ENCODE assay signal across 11 cellular contexts in the genomic region with DNA sequence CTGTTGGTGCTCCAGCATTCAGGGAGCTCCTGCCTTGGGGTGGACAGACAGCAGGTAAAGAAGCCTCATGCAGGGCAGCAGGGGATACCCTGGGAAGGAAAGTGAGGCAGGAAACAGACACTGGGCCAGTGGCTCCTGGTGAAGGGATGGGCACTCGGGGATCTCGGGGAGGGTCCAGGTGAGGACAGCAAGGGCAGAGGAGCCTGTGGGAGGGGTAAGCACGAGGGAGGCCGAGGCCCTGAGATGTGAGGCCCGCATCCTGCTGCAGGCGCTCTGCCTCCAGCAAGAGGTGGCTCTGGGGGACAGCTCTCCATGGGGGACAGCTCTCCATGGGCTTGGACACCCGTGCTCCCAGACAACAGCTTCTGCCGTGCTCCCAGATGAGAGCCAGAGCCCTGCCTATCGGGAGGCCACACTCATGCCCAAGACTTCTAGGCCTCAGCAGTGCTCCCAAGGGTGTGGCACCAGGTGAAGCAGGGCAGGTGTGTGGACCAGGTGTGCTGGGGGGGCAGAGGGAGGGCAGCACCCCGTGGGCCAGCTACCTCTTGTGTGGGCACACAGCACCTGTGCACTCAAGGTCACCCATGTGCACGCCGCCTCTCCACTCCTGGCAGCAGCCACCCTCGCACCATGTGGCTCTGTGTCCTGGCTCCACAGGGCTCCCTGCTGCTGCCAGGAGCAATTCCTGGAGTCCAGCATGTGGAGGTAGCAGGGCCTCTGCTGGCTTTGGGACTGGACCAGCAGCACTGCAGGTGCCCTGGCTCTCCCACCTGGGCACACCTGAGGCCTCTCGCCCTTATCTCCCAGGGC.
A peak's percentile ranks its signal among the peaks of the same experiment; 100 is the strongest.
DNase-seq lines count a peak whose midpoint lies in the region; ATAC-seq and TF ChIP-seq lines count a peak whose summit lies in the region.
"Had no signal": no experiment of that assay in that cellular context is flagged by ENCODE, and none has a peak within 500 bp of the region (broad histone marks: within the 10 kb centered on the region; RNA-seq: fewer than 3 reads in every experiment).

No MANE protein-coding gene starts in this region.

- H3K9me3 Mint-ChIP-seq in CD4-positive, alpha-beta T cell, result no peaks in the 10 kb centered on the region
- peaks cover 14% of the 10 kb centered on the region for H3K9me3 Mint-ChIP-seq in HFFc6
- H3K9me3 Mint-ChIP-seq in activated T-helper 2 cell treated with anti-CD3 and anti-CD28 coated beads, Interferon-gamma antibody, Interleukin-2, Interleukin-4, amounts not matched to agents 10 μg/mL and 5 μg/mL and 100 μg/mL, durations not matched to agents 14 hours and 24 hours and 36 hours, result peaks cover 4% of the 10 kb centered on the region

- no peak overlapping the region for H2BK5ac ChIP-seq in mesendoderm (ENCODE audit: low read length)

- no peak overlapping the region for H3K27ac ChIP-seq in CD4-positive, alpha-beta T cell (ENCODE audit: low read depth, low read length)
- peak overlapping the region; percentile 98 for H3K27ac ChIP-seq in neutrophil
- H3K27ac ChIP-seq in brain microvascular endothelial cell, result no peak overlapping the region
- no peak overlapping the region for H3K27ac ChIP-seq in mesendoderm (ENCODE audit: low read depth, low read length)
- no peak overlapping the region for H3K27ac ChIP-seq in uterus
- H3K27ac ChIP-seq: cardiac muscle cell, SJCRH30 had no signal

- H3K56ac ChIP-seq in mesendoderm (ENCODE audit: low read length), result no peak overlapping the region

- no peak for ATAC-seq in CD4-positive, alpha-beta T cell (ENCODE audit: poor library complexity)

- H3K9me3 ChIP-seq in CD4-positive, alpha-beta T cell (ENCODE audit: control insufficient read depth, low read length), result no peaks in the 10 kb centered on the region
- H3K9me3 ChIP-seq in neutrophil (no peaks in the 10 kb centered on the region), uterus (no peaks in the 10 kb centered on the region)
- H3K9me3 ChIP-seq: SJCRH30 had no signal

- no peak overlapping the region for H4K8ac ChIP-seq in mesendoderm (ENCODE audit: low read depth, low read length)

- no peak overlapping the region for H3K23ac ChIP-seq in mesendoderm (ENCODE audit: low read length)

- H3K36me3 ChIP-seq in neutrophil (no peaks in the 10 kb centered on the region), brain microvascular endothelial cell (replicated peaks) (no peaks in the 10 kb centered on the region), mesendoderm (ENCODE audit: control insufficient read depth, insufficient read depth, low read length) (no peaks in the 10 kb centered on the region), uterus (no peaks in the 10 kb centered on the region)
- H3K36me3 ChIP-seq: cardiac muscle cell, SJCRH30 had no signal

- H3K27me3 Mint-ChIP-seq in CD4-positive, alpha-beta T cell, result no peaks in the 10 kb centered on the region
- peaks cover 4% of the 10 kb centered on the region for H3K27me3 Mint-ChIP-seq in HFFc6 (ENCODE audit: insufficient read depth)
- no peaks in the 10 kb centered on the region for H3K27me3 Mint-ChIP-seq in activated T-helper 2 cell treated with anti-CD3 and anti-CD28 coated beads, Interferon-gamma antibody, Interleukin-2, Interleukin-4, amounts not matched to agents 10 μg/mL and 5 μg/mL and 100 μg/mL, durations not matched to agents 14 hours and 24 hours and 36 hours (ENCODE audit: low read depth)

- no peak for TF ChIP-seq CTCF in CD4-positive, alpha-beta T cell (IDR thresholded peaks at IDR 0.05)
- no peak for TF ChIP-seq CTCF in HFFc6 (IDR thresholded peaks at IDR 0.05)
- TF ChIP-seq CTCF in neutrophil (IDR thresholded peaks at IDR 0.05), result no peak
- no peak for TF ChIP-seq CTCF in brain microvascular endothelial cell (IDR thresholded peaks at IDR 0.05; ENCODE audit: low read depth, low read length, missing control alignments)
- no peak for TF ChIP-seq CTCF in uterus (IDR thresholded peaks at IDR 0.05)

- no peak overlapping the region for H3K27ac Mint-ChIP-seq in CD4-positive, alpha-beta T cell
- H3K27ac Mint-ChIP-seq in HFFc6, result 0 out of 2 replicates have a peak overlapping the region, but pooled peaks have one; percentile 98
- peak overlapping the region; percentile 99 for H3K27ac Mint-ChIP-seq in activated T-helper 2 cell treated with anti-CD3 and anti-CD28 coated beads, Interferon-gamma antibody, Interleukin-2, Interleukin-4, amounts not matched to agents 10 μg/mL and 5 μg/mL and 100 μg/mL, durations not matched to agents 14 hours and 24 hours and 36 hours

- peaks cover 22% of the 10 kb centered on the region for H3K4me1 Mint-ChIP-seq in CD4-positive, alpha-beta T cell (ENCODE audit: low read depth)
- peaks cover 40% of the 10 kb centered on the region for H3K4me1 Mint-ChIP-seq in HFFc6 (ENCODE audit: low read depth)
- H3K4me1 Mint-ChIP-seq in activated T-helper 2 cell treated with anti-CD3 and anti-CD28 coated beads, Interferon-gamma antibody, Interleukin-2, Interleukin-4, amounts not matched to agents 10 μg/mL and 5 μg/mL and 100 μg/mL, durations not matched to agents 14 hours and 24 hours and 36 hours (ENCODE audit: low read depth), result peaks cover 43% of the 10 kb centered on the region

- H2AK5ac ChIP-seq in mesendoderm (ENCODE audit: low read length), result no peak overlapping the region

- H3K4me3 Mint-ChIP-seq in CD4-positive, alpha-beta T cell, result peak overlapping the region; percentile 26
- no peak overlapping the region for H3K4me3 Mint-ChIP-seq in HFFc6
- no peak overlapping the region for H3K4me3 Mint-ChIP-seq in activated T-helper 2 cell treated with anti-CD3 and anti-CD28 coated beads, Interferon-gamma antibody, Interleukin-2, Interleukin-4, amounts not matched to agents 10 μg/mL and 5 μg/mL and 100 μg/mL, durations not matched to agents 14 hours and 24 hours and 36 hours (ENCODE audit: low read depth)

- no peaks in the 10 kb centered on the region for H3K36me3 Mint-ChIP-seq in CD4-positive, alpha-beta T cell (ENCODE audit: low read depth)
- peaks cover 9% of the 10 kb centered on the region for H3K36me3 Mint-ChIP-seq in HFFc6 (ENCODE audit: low read depth)
- peaks cover 11% of the 10 kb centered on the region for H3K36me3 Mint-ChIP-seq in activated T-helper 2 cell treated with anti-CD3 and anti-CD28 coated beads, Interferon-gamma antibody, Interleukin-2, Interleukin-4, amounts not matched to agents 10 μg/mL and 5 μg/mL and 100 μg/mL, durations not matched to agents 14 hours and 24 hours and 36 hours (ENCODE audit: low read depth)

- H3K27me3 ChIP-seq in CD4-positive, alpha-beta T cell (ENCODE audit: control insufficient read depth, insufficient read depth, low read length), result no peaks in the 10 kb centered on the region
- no peaks in the 10 kb centered on the region for H3K27me3 ChIP-seq in neutrophil
- no peaks in the 10 kb centered on the region for H3K27me3 ChIP-seq in brain microvascular endothelial cell (replicated peaks)
- H3K27me3 ChIP-seq in mesendoderm (ENCODE audit: insufficient read depth, low read length, poor library complexity), result no peaks in the 10 kb centered on the region
- H3K27me3 ChIP-seq in uterus, result no peaks in the 10 kb centered on the region
- H3K27me3 ChIP-seq: cardiac muscle cell, SJCRH30 had no signal

- POLR2A ChIA-PET in CD4-positive, alpha-beta T cell (lab: Charles Lee), result interaction anchor here (1.9 to 3.4 kb wide), 2 partner anchors 94 to 141 kb away, joined by 8 to 114 read pairs; a partner anchor contains a TSS

- no peaks in the 10 kb centered on the region for H3K79me1 ChIP-seq in mesendoderm (ENCODE audit: low read length)

- H2BK120ac ChIP-seq in mesendoderm (ENCODE audit: low read depth, low read length), result no peak overlapping the region

- DNase-seq in CD4-positive, alpha-beta T cell, result peak in 1 of 10 experiments; percentile 34
- DNase-seq in HFFc6 (no peak), brain microvascular endothelial cell (no peak), mesendoderm (no peak), uterus (no peak)
- no peak for DNase-seq in activated T-helper 2 cell treated with anti-CD3 and anti-CD28 coated beads, Interferon-gamma antibody, Interleukin-2, Interleukin-4, amounts not matched to agents 10 μg/mL and 5 μg/mL and 100 μg/mL, durations not matched to agents 14 hours and 24 hours and 36 hours (ENCODE audit: low spot score)
- DNase-seq: NCI-H146, NCI-H526 treated with DMSO at 0.1 percent for 48 hours, SJCRH30 had no signal

- TF ChIP-seq POLR2A in uterus (IDR thresholded peaks at IDR 0.05), result no peak

- intact Hi-C loops in CD4-positive, alpha-beta T cell (cut with DNase I, micrococcal nuclease), result loop anchor here (5.0 to 10.0 kb wide), 3 partner anchors 202 to 441 kb away; a partner anchor contains a TSS
- intact Hi-C loops in activated T-helper 2 cell treated with anti-CD3 and anti-CD28 coated beads, Interferon-gamma antibody, Interleukin-2, Interleukin-4, amounts not matched to agents 10 μg/mL and 5 μg/mL and 100 μg/mL, durations not matched to agents 14 hours and 24 hours and 36 hours (cut with micrococcal nuclease), result loop anchor here (10.0 kb wide), 3 partner anchors 271 to 1691 kb away; a partner anchor contains a TSS
- intact Hi-C loops in uterus (cut with DNase I; ENCODE audit: low total_unique reads), result no loop called here

- in situ Hi-C loops in brain microvascular endothelial cell (cut with HindIII; ENCODE audit: low pct_ligation_motif_present, low sequenced_read_pairs), result no loop called here

- CTCF ChIA-PET in CD4-positive, alpha-beta T cell (lab: Charles Lee), result interaction anchor here (2.4 kb wide), 1 partner anchor 141 kb away, joined by 19 read pairs; no protein-coding TSS in a partner anchor

- no peaks in the 10 kb centered on the region for H3K79me2 ChIP-seq in mesendoderm (ENCODE audit: control insufficient read depth, insufficient read depth, low read length)

- no peak overlapping the region for H3K18ac ChIP-seq in mesendoderm (ENCODE audit: low read length)

- H3K4me2 ChIP-seq in mesendoderm (ENCODE audit: low read length), result no peak overlapping the region

- H3K4me3 ChIP-seq in neutrophil (ENCODE audit: low read depth in 1 of 2, low read length in 1 of 2), result no peak overlapping the region
- H3K4me3 ChIP-seq in brain microvascular endothelial cell (ENCODE audit: low read depth, low read length), result no peak overlapping the region
- no peak overlapping the region for H3K4me3 ChIP-seq in mesendoderm (ENCODE audit: low read length)
- no peak overlapping the region for H3K4me3 ChIP-seq in uterus
- H3K4me3 ChIP-seq: cardiac muscle cell, SJCRH30 had no signal

- no peak overlapping the region for H3K9ac ChIP-seq in mesendoderm (ENCODE audit: low read length)

- no peak overlapping the region for H3K4ac ChIP-seq in mesendoderm (ENCODE audit: low read depth, low read length)

- H3K4me1 ChIP-seq in neutrophil (ENCODE audit: control insufficient read depth in 1 of 2, insufficient read depth in 1 of 2, low read depth in 1 of 2, low read length in 1 of 2) (peaks cover 20 to 26% of the 10 kb centered on the region in 2 experiments), mesendoderm (ENCODE audit: control insufficient read depth, low read depth, low read length) (no peaks in the 10 kb centered on the region), uterus (no peaks in the 10 kb centered on the region)

- no CpG with 5 or more reads among the region's 14 CpGs for WGBS in mesendoderm (ENCODE audit: extremely low coverage, insufficient coverage, low lambda C conversion rate)

- H2BK15ac ChIP-seq in mesendoderm (replicated peaks; ENCODE audit: low read depth), result no peak overlapping the region

- H4K5ac ChIP-seq in mesendoderm (ENCODE audit: low read length), result no peak overlapping the region
